ENCODE assay signal across 8 cellular contexts in the genomic region with DNA sequence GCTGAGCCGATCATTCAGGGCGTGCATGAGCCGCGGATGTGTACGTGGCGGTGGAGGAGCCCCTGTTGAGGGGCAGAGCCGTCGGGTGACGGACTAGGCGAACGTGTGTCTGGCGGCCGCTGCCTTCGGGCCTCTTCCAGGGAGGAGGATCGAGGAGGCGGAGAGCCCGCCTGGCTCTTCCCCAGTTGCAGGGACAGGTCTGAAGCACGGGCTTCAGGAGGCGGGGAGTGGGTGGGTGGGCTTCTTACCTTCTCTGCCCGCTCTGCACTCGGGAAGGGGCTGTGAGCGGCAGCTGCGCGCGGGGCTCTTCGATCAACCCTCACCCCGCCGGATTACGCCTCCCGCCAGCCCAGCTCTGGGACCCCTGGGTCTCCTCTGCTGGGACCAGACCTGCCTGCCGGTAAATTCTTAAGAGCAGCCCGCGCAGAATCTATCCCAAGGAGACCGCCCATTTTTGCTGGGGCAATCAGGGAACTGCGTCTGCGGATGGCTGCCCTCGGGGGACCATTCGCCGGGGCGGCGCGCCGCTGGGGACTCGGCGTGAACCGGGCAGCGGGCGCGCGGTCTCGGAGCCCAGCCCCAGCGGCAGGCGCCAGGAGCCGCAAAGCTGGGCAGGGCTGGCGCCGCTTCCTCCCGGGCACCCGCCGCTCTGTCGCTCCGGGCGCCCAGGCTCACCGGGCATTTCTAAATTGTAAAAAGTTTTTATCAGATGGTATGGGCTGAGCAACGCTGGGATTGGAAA. TPM values are rescaled to one million over a fixed set of nuclear protein-coding genes. Genes with fewer than 3 reads are reported as not detected.
DNase-seq lines count a peak whose midpoint lies in the region; ATAC-seq and TF ChIP-seq lines count a peak whose summit lies in the region.

No MANE protein-coding gene starts in this region.

- WGBS in prostate gland: 2% methylated on average over 45 of the region's 64 CpGs

- ATAC-seq in GM18867 (IDR thresholded peaks at IDR 0.05; ENCODE audit: unreplicated experiment): peak; percentile 24
- peak; percentile 10 for ATAC-seq in HG03108 (IDR thresholded peaks at IDR 0.05; ENCODE audit: unreplicated experiment)
- ATAC-seq in Right ventricle myocardium inferior: peak; percentile 72

- no peaks in the 10 kb centered on the region for H3K36me3 ChIP-seq in prostate gland

- H3K4me3 ChIP-seq in prostate gland: peak overlapping the region; percentile 40 to 50

- DNase-seq in AG08395 (ENCODE audit: low spot score) (peak; percentile 48), NCI-H82 treated with DMSO at 0.1 percent for 48 hours (lab: John Stamatoyannopoulos, UW; ENCODE audit: unreplicated experiment) (peak; percentile 11), Right ventricle myocardium inferior (ENCODE audit: missing footprints) (peak; percentile 78), prostate gland (ENCODE audit: low spot score) (peak; percentile 18), NOMO-1 (lab: John Stamatoyannopoulos, UW; ENCODE audit: unreplicated experiment in 2 of 2) (no peak)
- DNase-seq in activated effector memory CD4-positive, alpha-beta T cell treated with anti-CD3 and anti-CD28 coated beads, Interleukin-2, amount 50 U/mL, for 16 hours: peak; percentile 78

- H3K27me3 ChIP-seq in prostate gland (replicated peaks; ENCODE audit: insufficient read depth): no peaks in the 10 kb centered on the region

- no peak for TF ChIP-seq POLR2A in prostate gland (IDR thresholded peaks at IDR 0.05)

- peak in 1 of 4 experiments; percentile 18 for TF ChIP-seq CTCF in prostate gland (IDR thresholded peaks at IDR 0.05)

- no peaks in the 10 kb centered on the region for H3K9me3 ChIP-seq in prostate gland

- H3K4me1 ChIP-seq in prostate gland (replicated peaks): no peaks in the 10 kb centered on the region

- H3K27ac ChIP-seq in prostate gland: peak overlapping the region; percentile 43 to 71

- intact Hi-C loops in Right ventricle myocardium inferior (cut with DNase I) (no loop called here), prostate gland (cut with DNase I) (no loop called here)

RNA-seq across cellular contexts. Expression of a gene that starts 4.9 kb away (rescaled TPM):
- 2.2 TPM for total RNA-seq in Right ventricle myocardium inferior
- 1 to 10 TPM; 2.6 to 3.9 TPM for total RNA-seq in prostate gland

Comparison
In these comparisons a context has a peak if more than half of its experiments do, and no peak if none do; other contexts are left out.
1. DNase-seq: peak in AG08395 (single experiment), NCI-H82 treated with DMSO at 0.1 percent for 48 hours (single experiment), activated effector memory CD4-positive, alpha-beta T cell treated with anti-CD3 and anti-CD28 coated beads, Interleukin-2, amount 50 U/mL, for 16 hours (single experiment), Right ventricle myocardium inferior (single experiment) and prostate gland (single experiment); none in NOMO-1 (0 of 2).
2. ATAC-seq: peak in every context shown above with its lines; median percentile 72 in Right ventricle myocardium inferior; 24 in GM18867; 10 in HG03108.